Comparison of ENCODE assay signal across 22 cellular contexts in the genomic region with DNA sequence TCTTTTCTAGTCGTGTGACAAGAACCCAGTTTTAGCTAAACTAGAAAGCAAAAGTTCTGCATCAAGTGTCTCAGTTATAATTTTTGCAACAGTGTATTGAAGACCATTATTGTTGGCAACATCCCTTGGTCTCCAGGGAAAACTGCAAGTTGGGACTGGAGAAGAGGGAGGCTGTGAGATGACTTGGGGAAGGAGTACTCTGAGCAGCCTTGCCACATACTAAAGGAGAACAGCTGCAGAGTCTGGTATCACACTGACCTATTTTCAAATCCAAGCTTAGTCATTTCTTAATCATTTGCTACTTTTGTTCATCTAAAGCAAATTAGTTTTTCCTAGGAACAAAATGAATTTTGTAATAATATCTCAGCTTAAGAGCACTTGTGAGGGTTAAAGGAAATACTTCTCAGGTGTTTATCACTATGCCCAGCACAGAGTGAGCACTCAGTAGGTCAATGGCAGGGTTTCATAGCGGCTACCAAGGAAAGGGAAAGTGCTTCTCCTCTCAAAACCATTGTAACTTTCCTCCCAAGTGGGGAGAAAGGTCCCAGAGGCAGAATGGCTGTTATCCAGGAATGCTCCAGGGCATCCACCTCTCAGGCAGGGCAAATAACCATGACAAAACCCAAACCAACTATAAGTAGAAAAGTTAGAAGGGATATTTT.
A peak's percentile ranks its signal among the peaks of the same experiment; 100 is the strongest.
DNase-seq lines count a peak whose midpoint lies in the region; TF ChIP-seq lines count a peak whose summit lies in the region.
"Had no signal": no experiment of that assay in that cellular context is flagged by ENCODE, and none has a peak within 500 bp of the region (broad histone marks: within the 10 kb centered on the region; RNA-seq: fewer than 3 reads in every experiment).

No MANE protein-coding gene starts in this region.

- H3K27ac Mint-ChIP-seq in osteocyte (ENCODE audit: unreplicated experiment), result peak overlapping the region; percentile 2
- H3K27ac Mint-ChIP-seq: activated naive CD8-positive, alpha-beta T cell; activated T-helper 17 cell treated with anti-CD3 and anti-CD28 coated beads, Interleukin-2, amount 50 U/mL, for 72 hours; effector memory CD8-positive, alpha-beta T cell; progenitor cell of endocrine pancreas; T-helper 1 cell treated with Interleukin-12 subunit alpha and Interleukin-12 subunit beta and Interleukin-4 antibody, amounts not matched to agents 30 μg/mL and 1 μg/mL, for 36 hours had no signal

- H3K4me1 Mint-ChIP-seq in osteocyte (ENCODE audit: unreplicated experiment), result peaks cover 9% of the 10 kb centered on the region
- H3K4me1 Mint-ChIP-seq: activated T-helper 17 cell treated with anti-CD3 and anti-CD28 coated beads, Interleukin-2, amount 50 U/mL, for 72 hours; neural crest cell had no signal

- TF ChIP-seq CTCF in RWPE1 (conservative IDR thresholded peaks at IDR 0.05; ENCODE audit: low read depth) (no peak), fibroblast of the aortic adventitia (IDR thresholded peaks at IDR 0.05; ENCODE audit: insufficient read depth, low read length) (no peak), osteocyte (IDR thresholded peaks at IDR 0.05) (no peak)

- no peak overlapping the region for H3K4me3 ChIP-seq in fibroblast of the aortic adventitia (ENCODE audit: low read depth, low read length)
- H3K4me3 ChIP-seq: mucosa of descending colon, smooth muscle cell, thoracic aorta had no signal

- peaks cover 15% of the 10 kb centered on the region for H3K9me3 Mint-ChIP-seq in osteocyte (ENCODE audit: unreplicated experiment)

- peak overlapping the region; percentile 74 for H3K27ac ChIP-seq in RWPE1
- H3K27ac ChIP-seq: thoracic aorta had no signal

- H3K36me3 Mint-ChIP-seq in osteocyte (ENCODE audit: unreplicated experiment), result no peaks in the 10 kb centered on the region
- H3K36me3 Mint-ChIP-seq: activated naive CD8-positive, alpha-beta T cell had no signal

- CTCF ChIA-PET in RWPE1 (lab: Yijun Ruan, JAX), result no interaction called here

- H3K4me3 Mint-ChIP-seq in osteocyte (ENCODE audit: unreplicated experiment), result no peak overlapping the region
- H3K4me3 Mint-ChIP-seq: activated naive CD8-positive, alpha-beta T cell; activated T-helper 17 cell treated with anti-CD3 and anti-CD28 coated beads, Interleukin-2, amount 50 U/mL, for 72 hours; effector memory CD8-positive, alpha-beta T cell; neural crest cell; T-helper 1 cell treated with Interleukin-12 subunit alpha and Interleukin-12 subunit beta and Interleukin-4 antibody, amounts not matched to agents 30 μg/mL and 1 μg/mL, for 36 hours had no signal

- POLR2A ChIA-PET in RWPE1 (lab: Yijun Ruan, JAX; ENCODE audit: low non-redundant PET), result no interaction called here

- peak; percentile 3 for DNase-seq in GM04504 (ENCODE audit: low read depth)
- peak; percentile 4 for DNase-seq in RWPE1 (ENCODE audit: low spot score)
- peak; percentile 2 for DNase-seq in fibroblast of the aortic adventitia (ENCODE audit: low read depth)
- DNase-seq in osteocyte (ENCODE audit: extremely low spot score, unreplicated experiment), result no peak
- DNase-seq in NCI-H1092 (lab: John Stamatoyannopoulos, UW), result no peak
- no peak for DNase-seq in stimulated activated CD4-positive, alpha-beta T cell treated with anti-CD3 and anti-CD28 coated beads, Interleukin-4, amount 100 ng/mL, for 1 hour
- DNase-seq in retina, result no peak
- DNase-seq: AML-193; effector memory CD8-positive, alpha-beta T cell; GOT3; mucosa of descending colon; NCI-H2081; NK-92 treated with Interleukin-12 subunit alpha and Interleukin-12 subunit beta, amount 100 ng/mL, for 24 hours; stimulated activated CD4-positive, alpha-beta T cell treated with anti-CD3 and anti-CD28 coated beads, Interleukin-2, amount 100 ng/mL, for 48 hours; stimulated activated naive CD4-positive, alpha-beta T cell had no signal

- peaks cover 6% of the 10 kb centered on the region for H3K27me3 Mint-ChIP-seq in osteocyte (ENCODE audit: unreplicated experiment)
- H3K27me3 Mint-ChIP-seq: activated naive CD8-positive, alpha-beta T cell; activated T-helper 17 cell treated with anti-CD3 and anti-CD28 coated beads, Interleukin-2, amount 50 U/mL, for 72 hours; effector memory CD8-positive, alpha-beta T cell; progenitor cell of endocrine pancreas had no signal

Comparison
In these comparisons a context has a peak if more than half of its experiments do, and no peak if none do; other contexts are left out.
1. DNase-seq: peak in GM04504 (single experiment), RWPE1 (single experiment) and fibroblast of the aortic adventitia (single experiment); none in osteocyte (single experiment), NCI-H1092 (single experiment), stimulated activated CD4-positive, alpha-beta T cell treated with anti-CD3 and anti-CD28 coated beads, Interleukin-4, amount 100 ng/mL, for 1 hour (single experiment) and retina (single experiment).